Comparison of ENCODE assay signal across 17 cellular contexts in the genomic region with DNA sequence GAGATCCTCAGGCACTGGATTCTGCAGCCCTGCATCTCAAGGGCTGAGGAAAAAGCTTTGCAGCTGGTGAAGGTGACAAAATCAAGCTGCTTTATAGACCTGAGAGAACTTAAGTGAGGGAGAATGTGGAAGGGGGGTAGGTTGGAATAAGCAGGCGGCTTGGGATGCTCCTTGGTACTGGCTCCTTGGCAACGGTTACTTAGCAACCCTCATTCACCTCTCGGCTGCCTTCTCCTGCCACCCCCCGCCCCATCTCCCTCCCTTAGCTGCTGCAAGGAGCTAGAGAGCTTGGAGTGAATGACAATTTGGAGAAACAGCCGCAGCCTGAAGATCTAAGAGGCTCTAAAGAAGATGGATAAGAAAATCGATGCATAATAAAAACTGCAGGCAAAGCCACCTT. TPM values are rescaled to one million over a fixed set of nuclear protein-coding genes. Genes with fewer than 3 reads are reported as not detected.
"Had no signal": no experiment of that assay in that cellular context is flagged by ENCODE, and none has a peak within 500 bp of the region (broad histone marks: within the 10 kb centered on the region; RNA-seq: fewer than 3 reads in every experiment).

No MANE protein-coding gene starts in this region.

- H3K36me3 Mint-ChIP-seq: activated naive CD4-positive, alpha-beta T cell treated with anti-CD3 and anti-CD28 coated beads, Interleukin-2, amount 50 U/mL, for 72 hours had no signal

- H3K4me3 Mint-ChIP-seq: nephron had no signal

- H3K36me3 ChIP-seq: pancreas, tibial artery, vagina had no signal

- H3K9me3 Mint-ChIP-seq: activated naive CD4-positive, alpha-beta T cell treated with anti-CD3 and anti-CD28 coated beads, Interleukin-2, amount 50 U/mL, for 72 hours; nephron had no signal

- H3K27ac Mint-ChIP-seq: activated naive CD4-positive, alpha-beta T cell treated with anti-CD3 and anti-CD28 coated beads, Interleukin-2, amount 50 U/mL, for 72 hours; nephron had no signal

- H3K27me3 ChIP-seq: vagina had no signal

- H3K4me3 ChIP-seq: pancreas, tibial artery, vagina had no signal

- H3K4me1 ChIP-seq: pancreas, tibial artery, vagina had no signal

- DNase-seq: activated CD4-positive, alpha-beta T cell treated with anti-CD3 and anti-CD28 coated beads, Interleukin-2, amount 50 U/mL, for 1 hour; activated CD4-positive, CD25-positive, alpha-beta regulatory T cell; amniotic stem cell; kidney; left ventricle myocardium superior; mesenchymal stem cell; pancreas; stimulated activated CD4-positive, alpha-beta T cell treated with anti-CD3 and anti-CD28 coated beads, Interleukin-4, amount 100 ng/mL, for 4 hours; tibial artery had no signal

- H3K27ac ChIP-seq: pancreas, tibial artery, vagina had no signal

- H3K9me3 ChIP-seq: pancreas, tibial artery, vagina had no signal

- H3K4me1 Mint-ChIP-seq: nephron had no signal

RNA-seq across cellular contexts. Expression of a gene that starts 44.1 kb away (rescaled TPM):
- total RNA-seq: activated CD8-positive, alpha-beta memory T cell treated with anti-CD3 and anti-CD28 coated beads for 36 hours; activated naive CD4-positive, alpha-beta T cell treated with anti-CD3 and anti-CD28 coated beads, Interleukin-2, amount 50 U/mL, for 72 hours; fibroblast of lung; frontal cortex; kidney; pancreas; skeletal muscle tissue; T-helper 2 cell treated with Interferon-gamma antibody and Interleukin-4, amounts not matched to agents 100 ng/mL and 5 ng/mL, for 36 hours; vagina had no signal
